Comparison of ENCODE assay signal across 8 cellular contexts in genomic region chr17:17476865-17477467, GRCh38. TPM values are rescaled to one million over a fixed set of nuclear protein-coding genes. Genes with fewer than 3 reads are reported as not detected.
DNase-seq lines count a peak whose midpoint lies in the region; ATAC-seq and TF ChIP-seq lines count a peak whose summit lies in the region.

Gene MED9 (plus strand): TSS chr17:17477000. CDS start chr17:17477042, 42 bp downstream.

- no peaks in the 10 kb centered on the region for H3K9me3 ChIP-seq in AG04450 (ENCODE audit: control insufficient read depth, insufficient read depth, low read length)
- H3K9me3 ChIP-seq in left lung = no peaks in the 10 kb centered on the region

- intact Hi-C loops in dendritic cell treated with granulocyte-macrophage colony-stimulating factor and Interleukin-4, amounts not matched to agents 40 ng/mL and 50 ng/mL, for 4 days (cut with micrococcal nuclease) = loop anchor here (2.0 kb wide), 1 partner anchor 20 kb away; the partner anchor contains the start of gene RASD1
- intact Hi-C loops in left lung (cut with DNase I) = no loop called here

- H3K4me3 ChIP-seq in AG04450 (ENCODE audit: low read depth, low read length) (peak within 1 kb of the TSS; percentile 72), left lung (peak within 1 kb of the TSS; percentile 81 to 94)

- peaks cover 9 to 42% of the 10 kb centered on the region in 2 donors for H3K4me1 ChIP-seq in left lung

- H3K36me3 Mint-ChIP-seq in dendritic cell treated with granulocyte-macrophage colony-stimulating factor and Interleukin-4, amounts not matched to agents 40 ng/mL and 50 ng/mL, for 4 days (ENCODE audit: low read depth) = peaks cover 27% of the 10 kb centered on the region

- H3K4me3 Mint-ChIP-seq in dendritic cell treated with granulocyte-macrophage colony-stimulating factor and Interleukin-4, amounts not matched to agents 40 ng/mL and 50 ng/mL, for 4 days = peak within 1 kb of the TSS; percentile 91

- peak; percentile 55 for DNase-seq in AG04450 (ENCODE audit: low read depth, low spot score)
- DNase-seq in NCI-H748 treated with DMSO at 0.1 percent for 48 hours (lab: John Stamatoyannopoulos, UW) = peak; percentile 94
- DNase-seq in activated CD4-positive, alpha-beta T cell treated with anti-CD3 and anti-CD28 coated beads, Interleukin-2, amount 50 U/mL, for 4 hours = peak; percentile 96
- DNase-seq in left lung = peak; percentile 94 to 96
- peak; percentile 96 for DNase-seq in stimulated activated CD4-positive, alpha-beta T cell treated with anti-CD3 and anti-CD28 coated beads, Interleukin-2, amount 100 ng/mL, for 24 hours

- peak within 1 kb of the TSS; percentile 52 for H3K27ac ChIP-seq in AG04450 (ENCODE audit: low read depth, low read length)
- peak within 1 kb of the TSS; percentile 76 to 89 for H3K27ac ChIP-seq in left lung

- peak; percentile 74 for ATAC-seq in GM19025 (IDR thresholded peaks at IDR 0.05; ENCODE audit: low read depth, unreplicated experiment)
- peak; percentile 79 for ATAC-seq in HG03442 (IDR thresholded peaks at IDR 0.05; ENCODE audit: unreplicated experiment)
- ATAC-seq in left lung = peak; percentile 99

- peaks cover 3% of the 10 kb centered on the region for H3K27me3 Mint-ChIP-seq in dendritic cell treated with granulocyte-macrophage colony-stimulating factor and Interleukin-4, amounts not matched to agents 40 ng/mL and 50 ng/mL, for 4 days

- CTCF ChIA-PET in AG04450 (lab: Charles Lee) = no interaction called here

- no peaks in the 10 kb centered on the region for H3K9me3 Mint-ChIP-seq in dendritic cell treated with granulocyte-macrophage colony-stimulating factor and Interleukin-4, amounts not matched to agents 40 ng/mL and 50 ng/mL, for 4 days

- H3K27ac Mint-ChIP-seq in dendritic cell treated with granulocyte-macrophage colony-stimulating factor and Interleukin-4, amounts not matched to agents 40 ng/mL and 50 ng/mL, for 4 days = peak within 1 kb of the TSS; percentile 93

- peaks cover 32% of the 10 kb centered on the region for H3K4me1 Mint-ChIP-seq in dendritic cell treated with granulocyte-macrophage colony-stimulating factor and Interleukin-4, amounts not matched to agents 40 ng/mL and 50 ng/mL, for 4 days (ENCODE audit: low read depth)

- H3K27me3 ChIP-seq in AG04450 (ENCODE audit: control insufficient read depth, insufficient read depth, low read length) = peaks cover 9% of the 10 kb centered on the region
- H3K27me3 ChIP-seq in left lung = no peaks in the 10 kb centered on the region

- TF ChIP-seq CTCF in AG04450 (IDR thresholded peaks at IDR 0.05; ENCODE audit: low read depth, low read length) (no peak), left lung (IDR thresholded peaks at IDR 0.05) (no peak)

- POLR2A ChIA-PET in AG04450 (lab: Yijun Ruan, JAX) = no interaction called here

- H3K36me3 ChIP-seq in left lung = no peaks in the 10 kb centered on the region

RNA-seq across cellular contexts. Expression of gene MED9, which starts in this region (rescaled TPM):
- polyA plus RNA-seq in AG04450 (2011; rRNA removed) = 10.9 and 11.6 TPM in 2 replicates
- polyA minus RNA-seq in AG04450 (2011; rRNA and poly(A)+ RNA removed) = 11.0 TPM in 2 replicates
- 10 to 100 TPM; 11.5 to 12.3 TPM for total RNA-seq in left lung

Comparison
In these comparisons a context has a peak if more than half of its experiments do, and no peak if none do; other contexts are left out.
1. Peak in every context shown above with its lines: DNase-seq, ATAC-seq, H3K4me3 ChIP-seq and H3K27ac ChIP-seq.